In the genomic region with DNA sequence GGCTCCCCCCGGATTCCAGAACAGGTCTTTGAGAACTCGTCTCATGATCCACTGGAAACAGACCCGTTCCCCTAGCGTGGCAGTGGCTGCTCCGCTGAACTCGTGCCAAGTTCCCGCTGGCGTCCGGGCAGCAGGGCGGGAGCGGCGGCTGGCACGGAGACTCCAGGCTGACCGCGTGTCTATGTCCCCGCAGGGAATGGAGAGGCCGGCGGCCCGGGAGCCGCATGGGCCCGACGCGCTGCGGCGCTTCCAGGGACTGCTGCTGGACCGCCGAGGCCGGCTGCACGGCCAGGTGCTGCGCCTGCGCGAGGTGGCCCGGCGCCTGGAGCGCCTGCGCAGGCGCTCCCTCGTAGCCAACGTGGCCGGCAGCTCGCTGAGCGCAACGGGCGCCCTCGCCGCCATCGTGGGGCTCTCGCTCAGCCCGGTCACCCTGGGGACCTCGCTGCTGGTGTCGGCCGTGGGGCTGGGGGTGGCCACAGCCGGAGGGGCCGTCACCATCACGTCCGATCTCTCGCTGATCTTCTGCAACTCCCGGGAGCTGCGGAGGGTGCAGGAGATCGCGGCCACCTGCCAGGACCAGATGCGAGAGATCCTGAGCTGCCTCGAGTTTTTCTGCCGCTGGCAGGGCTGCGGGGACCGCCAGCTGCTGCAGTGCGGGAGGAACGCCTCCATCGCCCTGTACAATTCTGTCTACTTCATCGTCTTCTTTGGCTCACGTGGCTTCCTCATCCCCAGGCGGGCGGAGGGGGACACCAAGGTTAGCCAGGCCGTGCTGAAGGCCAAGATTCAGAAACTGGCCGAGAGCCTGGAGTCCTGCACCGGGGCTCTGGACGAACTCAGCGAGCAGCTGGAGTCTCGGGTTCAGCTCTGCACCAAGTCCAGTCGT, we compare ENCODE assay signal across 8 cellular contexts. TPM values are rescaled to one million over a fixed set of nuclear protein-coding genes. Genes with fewer than 3 reads are reported as not detected.
DNase-seq lines count a peak whose midpoint lies in the region; ATAC-seq and TF ChIP-seq lines count a peak whose summit lies in the region.

No MANE protein-coding gene starts in this region.

- H3K4me3 ChIP-seq in GM06990 (replicated peaks; ENCODE audit: low read depth, low read length) = peak overlapping the region; percentile 76
- peak overlapping the region; percentile 63 for H3K4me3 ChIP-seq in GM23338
- peak overlapping the region; percentile 78 for H3K4me3 ChIP-seq in Karpas-422 (ENCODE audit: low read length)
- peak overlapping the region; percentile 92 for H3K4me3 ChIP-seq in psoas muscle
- peak overlapping the region; percentile 66 to 82 for H3K4me3 ChIP-seq in uterus

- H3K36me3 ChIP-seq in GM06990 (ENCODE audit: control insufficient read depth, insufficient read depth, low read length) (no peaks in the 10 kb centered on the region), GM23338 (ENCODE audit: insufficient read depth) (no peaks in the 10 kb centered on the region), Karpas-422 (ENCODE audit: insufficient read depth, low read length) (no peaks in the 10 kb centered on the region), psoas muscle (ENCODE audit: insufficient read depth in 1 of 2, low read depth in 1 of 2) (no peaks in the 10 kb centered on the region), uterus (no peaks in the 10 kb centered on the region)

- H2AFZ ChIP-seq in GM23338 (peak overlapping the region; percentile 98), Karpas-422 (ENCODE audit: low read length) (peak overlapping the region; percentile 92)

- H3K9ac ChIP-seq in Karpas-422 (ENCODE audit: low read length) = peak overlapping the region; percentile 76

- H3K9me2 ChIP-seq in GM23338 (ENCODE audit: insufficient read depth) (peaks cover 9% of the 10 kb centered on the region; the same call in 1 of the 2 replicates), Karpas-422 (replicated peaks; ENCODE audit: insufficient read depth, low read length) (no peaks in the 10 kb centered on the region)

- H3K27me3 ChIP-seq in GM06990 (replicated peaks; ENCODE audit: control insufficient read depth, insufficient read depth, low read length) = no peaks in the 10 kb centered on the region
- H3K27me3 ChIP-seq in GM23338 (ENCODE audit: insufficient read depth) = peaks cover 31% of the 10 kb centered on the region
- H3K27me3 ChIP-seq in Karpas-422 (ENCODE audit: low read length) = no peaks in the 10 kb centered on the region; the same call in 1 of the 2 replicates
- H3K27me3 ChIP-seq in psoas muscle (ENCODE audit: insufficient read depth in 3 of 3, low read length in 2 of 3) = no peaks in the 10 kb centered on the region
- H3K27me3 ChIP-seq in uterus = no peaks in the 10 kb centered on the region

- no peaks in the 10 kb centered on the region for H4K20me1 ChIP-seq in GM23338 (replicated peaks; ENCODE audit: insufficient read depth)
- no peaks in the 10 kb centered on the region for H4K20me1 ChIP-seq in Karpas-422 (ENCODE audit: insufficient read depth, low read depth, low read length)

- H3K27me3 Mint-ChIP-seq in GM23338 (ENCODE audit: insufficient read depth, low read depth, poor library complexity) = peaks cover 38% of the 10 kb centered on the region
- no peaks in the 10 kb centered on the region for H3K27me3 Mint-ChIP-seq in T-helper 1 cell treated with Interleukin-12 subunit alpha and Interleukin-12 subunit beta and Interleukin-4 antibody, amounts not matched to agents 30 μg/mL and 1 μg/mL, for 36 hours (ENCODE audit: low read depth)

- intact Hi-C loops in left ventricle myocardium superior (cut with micrococcal nuclease) (no loop called here), psoas muscle (cut with DNase I) (loop anchor here (2.0 to 5.0 kb wide), 4 partner anchors 62 to 1580 kb away; a partner anchor contains a TSS), uterus (cut with DNase I; ENCODE audit: low total_unique reads) (loop anchor here (5.0 kb wide), 1 partner anchor 410 kb away; a partner anchor contains a TSS)

- H3K36me3 Mint-ChIP-seq in GM23338 (ENCODE audit: low read depth) = peaks cover 4% of the 10 kb centered on the region; the same call in 2 of the 3 replicates
- peaks cover 7% of the 10 kb centered on the region for H3K36me3 Mint-ChIP-seq in T-helper 1 cell treated with Interleukin-12 subunit alpha and Interleukin-12 subunit beta and Interleukin-4 antibody, amounts not matched to agents 30 μg/mL and 1 μg/mL, for 36 hours (ENCODE audit: low read depth)

- H3K4me3 Mint-ChIP-seq in GM23338 = peak overlapping the region; percentile 70
- peak overlapping the region; percentile 83 for H3K4me3 Mint-ChIP-seq in T-helper 1 cell treated with Interleukin-12 subunit alpha and Interleukin-12 subunit beta and Interleukin-4 antibody, amounts not matched to agents 30 μg/mL and 1 μg/mL, for 36 hours

- H3F3A ChIP-seq in GM23338 (replicated peaks; ENCODE audit: low read depth) = peaks cover 6% of the 10 kb centered on the region; the same call in 1 of the 2 replicates

- peaks cover 35% of the 10 kb centered on the region for H3K4me1 Mint-ChIP-seq in GM23338
- H3K4me1 Mint-ChIP-seq in T-helper 1 cell treated with Interleukin-12 subunit alpha and Interleukin-12 subunit beta and Interleukin-4 antibody, amounts not matched to agents 30 μg/mL and 1 μg/mL, for 36 hours (ENCODE audit: low read depth) = peaks cover 30% of the 10 kb centered on the region

- H3K4me1 ChIP-seq in GM23338 (ENCODE audit: insufficient read depth) (peaks cover 15% of the 10 kb centered on the region), Karpas-422 (ENCODE audit: low read length) (peaks cover 26% of the 10 kb centered on the region), psoas muscle (peaks cover 18% of the 10 kb centered on the region), uterus (peaks cover 0 to 7% of the 10 kb centered on the region in 2 donors)

- ATAC-seq in GM23338 = peak; percentile 86
- ATAC-seq in left ventricle myocardium superior = peak; percentile 92
- ATAC-seq in psoas muscle = peak; percentile 95 to 97 (median 96)

- H3K4me2 ChIP-seq in GM23338 (peak overlapping the region; percentile 85), Karpas-422 (ENCODE audit: low read depth, low read length, poor library complexity, severe bottlenecking) (peak overlapping the region; percentile 90)

- WGBS in psoas muscle, 3 donors = 0 to 1% (median 0%) methylated on average over 67 to 80 of the region's 80 CpGs

- H3K27ac ChIP-seq in GM23338 (ENCODE audit: low read depth) (no peak overlapping the region), Karpas-422 (ENCODE audit: low read length) (no peak overlapping the region), psoas muscle (peak overlapping the region; percentile 95), uterus (peak overlapping the region; percentile 96)

- H3K79me2 ChIP-seq in GM23338 (replicated peaks; ENCODE audit: insufficient read depth) (no peaks in the 10 kb centered on the region), Karpas-422 (ENCODE audit: low read length) (no peaks in the 10 kb centered on the region)

- TF ChIP-seq CTCF in GM06990 (IDR thresholded peaks at IDR 0.05; ENCODE audit: insufficient read depth, low read length, poor library complexity, severe bottlenecking) (no peak), GM23338 (conservative IDR thresholded peaks at IDR 0.05; ENCODE audit: low read depth in 2 of 2) (no peak), psoas muscle (IDR thresholded peaks at IDR 0.05) (no peak), uterus (IDR thresholded peaks at IDR 0.05) (peak in 3 of 4 experiments; percentile 34 to 62 (median 41))

- no peaks in the 10 kb centered on the region for H3K9me3 ChIP-seq in Karpas-422 (ENCODE audit: low read length)
- H3K9me3 ChIP-seq in psoas muscle = no peaks in the 10 kb centered on the region
- no peaks in the 10 kb centered on the region for H3K9me3 ChIP-seq in uterus

- TF ChIP-seq POLR2A in uterus (IDR thresholded peaks at IDR 0.05) = peak; percentile 84 to 90

- DNase-seq in GM06990 (ENCODE audit: extremely low read depth, insufficient read length) (peak; percentile 89), GM23338 (ENCODE audit: low spot score) (peak; percentile 86), Karpas-422 (peak; percentile 89), amygdala (lab: John Stamatoyannopoulos, UW) (peak in 55 of 56 donors; percentile 20 to 88 (median 69)), left ventricle myocardium superior (peak; percentile 91), psoas muscle (peak; percentile 81 to 92), uterus (peak; percentile 81 to 90)

- H3K9me3 Mint-ChIP-seq in GM23338 = peaks cover 9% of the 10 kb centered on the region; the same call in 1 of the 3 replicates
- no peaks in the 10 kb centered on the region for H3K9me3 Mint-ChIP-seq in T-helper 1 cell treated with Interleukin-12 subunit alpha and Interleukin-12 subunit beta and Interleukin-4 antibody, amounts not matched to agents 30 μg/mL and 1 μg/mL, for 36 hours

- no peak overlapping the region for H3K27ac Mint-ChIP-seq in GM23338
- peak overlapping the region; percentile 85 for H3K27ac Mint-ChIP-seq in T-helper 1 cell treated with Interleukin-12 subunit alpha and Interleukin-12 subunit beta and Interleukin-4 antibody, amounts not matched to agents 30 μg/mL and 1 μg/mL, for 36 hours

TF ChIP-seq in GM23338, 12 proteins besides CTCF, POLR2A, EP300 and RAD21:
- TF ChIP-seq POLR2AphosphoS5 (IDR thresholded peaks at IDR 0.05; ENCODE audit: low read depth) (peak; percentile 82), STAT1 (IDR thresholded peaks at IDR 0.05; ENCODE audit: unreplicated experiment) (no peak)

RNA-seq across cellular contexts. Expression of a gene that starts 1.5 kb away (rescaled TPM):
- total RNA-seq in GM23338 (2014; rRNA removed; shearing (Covaris generic)) = 0.43 and 0.94 TPM in 2 replicates
- polyA plus RNA-seq in GM23338 (2016; fragmentation: Nextera tagmentation; extraction: Ambion mirVana) (1.8 TPM in 2 replicates), psoas muscle (10 to 100 TPM; 13.9 to 19.8 (median 17.0) TPM)
- 1.4 and 1.5 TPM in 2 replicates for total RNA-seq in Karpas-422 (2014; rRNA removed; shearing (Covaris generic); ENCODE audit: low replicate concordance)
- total RNA-seq in left ventricle myocardium superior (21.3 TPM), psoas muscle (10 to 100 TPM in 3 of 4 donors, 1 to 10 TPM in 1; 6.1 to 22.6 (median 15.3) TPM), uterus (10 to 100 TPM; 25.0 to 88.8 (median 57.9) TPM)

RNA-seq across cellular contexts. Expression of a gene that starts 26.2 kb away (rescaled TPM):
- 90.8 and 98.0 TPM in 2 replicates for total RNA-seq in GM23338 (2014; rRNA removed; shearing (Covaris generic))
- 41.6 and 54.0 TPM in 2 replicates for polyA plus RNA-seq in GM23338 (2016; fragmentation: Nextera tagmentation; extraction: Ambion mirVana)
- total RNA-seq in Karpas-422 (2014; rRNA removed; shearing (Covaris generic); ENCODE audit: low replicate concordance) = 26.8 and 39.2 TPM in 2 replicates
- total RNA-seq in left ventricle myocardium superior = 29.9 TPM
- 10 to 100 TPM; 39.6 to 51.4 (median 45.7) TPM for total RNA-seq in psoas muscle
- 10 to 100 TPM; 44.5 to 69.5 (median 65.4) TPM for polyA plus RNA-seq in psoas muscle
- 100 to 1,000 TPM in 1 of 4 donors, 10 to 100 TPM in 3; 42.1 to 105 (median 57.2) TPM for total RNA-seq in uterus

Comparison
In these comparisons a context has a peak if more than half of its experiments do, and no peak if none do; other contexts are left out.
1. CTCF ChIP-seq: peak in uterus (3 of 4); none in GM06990 (single experiment), GM23338 (0 of 2) and psoas muscle (single experiment).
2. H3K27ac ChIP-seq: peak in psoas muscle (single experiment) and uterus (2 of 2); none in GM23338 (single experiment) and Karpas-422 (single experiment).
3. Peak in every context shown above with its lines, with median percentiles within 50 percentile points of each other: DNase-seq, H3K4me3 ChIP-seq and ATAC-seq.